ENCODE assay signal across 9 cellular contexts in genomic region chr12:31234955-31235867, GRCh38.
DNase-seq lines count a peak whose midpoint lies in the region; ATAC-seq and TF ChIP-seq lines count a peak whose summit lies in the region.
"Had no signal": no experiment of that assay in that cellular context is flagged by ENCODE, and none has a peak within 500 bp of the region (broad histone marks: within the 10 kb centered on the region; RNA-seq: fewer than 3 reads in every experiment).

No MANE protein-coding gene starts in this region.

- ATAC-seq in left lung (peak; percentile 81), GM18873 (IDR thresholded peaks at IDR 0.05; ENCODE audit: low FRiP score, unreplicated experiment) (no peak), natural killer cell (no peak)
- no peak for ATAC-seq in activated CD4-positive, CD25-positive, alpha-beta regulatory T cell treated with anti-CD3 and anti-CD28 coated beads, Interleukin-2, amount 50 U/mL, for 24 hours

- H3K4me3 Mint-ChIP-seq in MCF 10A (ENCODE audit: unreplicated experiment) (no peak overlapping the region), natural killer cell (no peak overlapping the region)

- no peaks in the 10 kb centered on the region for H3K36me3 ChIP-seq in left lung
- H3K36me3 ChIP-seq: vagina had no signal

- peaks cover 50% of the 10 kb centered on the region for H3K27me3 Mint-ChIP-seq in MCF 10A (ENCODE audit: insufficient read depth, unreplicated experiment)
- H3K27me3 Mint-ChIP-seq in natural killer cell (ENCODE audit: low read depth in 2 of 2) = peaks cover 16 to 17% of the 10 kb centered on the region in 2 donors

- H3K4me1 Mint-ChIP-seq in MCF 10A (ENCODE audit: insufficient read depth, unreplicated experiment) (peaks cover 19% of the 10 kb centered on the region), natural killer cell (peaks cover 0 to 5% of the 10 kb centered on the region in 2 donors)

- peak; percentile 70 for DNase-seq in NCI-H2171 (lab: John Stamatoyannopoulos, UW)
- peak; percentile 39 for DNase-seq in MCF 10A (ENCODE audit: unreplicated experiment)
- DNase-seq in left lung = no peak
- no peak for DNase-seq in activated CD8-positive, alpha-beta memory T cell treated with anti-CD3 and anti-CD28 coated beads, Interleukin-2, amount 50 U/mL, for 48 hours
- DNase-seq in natural killer cell = no peak

- H3K27ac ChIP-seq in left lung = no peak overlapping the region
- H3K27ac ChIP-seq: vagina had no signal

- no peak overlapping the region for H3K27ac Mint-ChIP-seq in MCF 10A (ENCODE audit: low read depth, unreplicated experiment)
- H3K27ac Mint-ChIP-seq in natural killer cell = no peak overlapping the region

- TF ChIP-seq CTCF in GM12872 (IDR thresholded peaks at IDR 0.05; ENCODE audit: insufficient read depth, low read depth, low read length) (peak; percentile 47), MCF 10A (IDR thresholded peaks at IDR 0.05; ENCODE audit: unreplicated experiment) (peak; percentile 36), left lung (IDR thresholded peaks at IDR 0.05) (peak; percentile 35 to 61), natural killer cell (IDR thresholded peaks at IDR 0.05) (no peak)

- H3K4me1 ChIP-seq in left lung = no peaks in the 10 kb centered on the region

- no TSS peak for BruUV-seq in MCF 10A (replicated peaks; lab: Mats Ljungman, UMichigan)

- peaks cover 0 to 37% of the 10 kb centered on the region in 2 donors for H3K27me3 ChIP-seq in left lung
- H3K27me3 ChIP-seq: vagina had no signal

- H3K36me3 Mint-ChIP-seq in MCF 10A (ENCODE audit: insufficient read depth, unreplicated experiment) (no peaks in the 10 kb centered on the region), natural killer cell (no peaks in the 10 kb centered on the region)

- H3K9me3 Mint-ChIP-seq in MCF 10A (ENCODE audit: unreplicated experiment) = no peaks in the 10 kb centered on the region
- no peaks in the 10 kb centered on the region for H3K9me3 Mint-ChIP-seq in natural killer cell

- intact Hi-C loops in MCF 10A (cut with micrococcal nuclease) (loop anchor here (5.0 to 10.0 kb wide), 2 partner anchors 118 to 250 kb away; no protein-coding TSS in a partner anchor), left lung (cut with DNase I) (no loop called here), natural killer cell (cut with micrococcal nuclease) (loop anchor here (10.0 kb wide), 1 partner anchor 390 kb away; no protein-coding TSS in a partner anchor)

- no peaks in the 10 kb centered on the region for H3K9me3 ChIP-seq in left lung
- H3K9me3 ChIP-seq: vagina had no signal

- H3K4me3 ChIP-seq in left lung = no peak overlapping the region
- H3K4me3 ChIP-seq: vagina had no signal

- POLR2A ChIA-PET in MCF 10A (lab: Yijun Ruan, JAX) = interaction anchor here (0.6 to 0.7 kb wide), 2 partner anchors 16 to 1560 kb away, joined by 3 read pairs; no protein-coding TSS in a partner anchor

- CTCF ChIA-PET in MCF 10A (lab: Yijun Ruan, JAX) = interaction anchor here (0.5 to 13.1 kb wide), 7 partner anchors 11 to 1031 kb away, joined by 3 to 141 read pairs (median 3); no protein-coding TSS in a partner anchor

Comparison
In these comparisons a context has a peak if more than half of its experiments do, and no peak if none do; other contexts are left out.
1. DNase-seq: peak in NCI-H2171 (single experiment) and MCF 10A (single experiment); none in left lung (0 of 2), activated CD8-positive, alpha-beta memory T cell treated with anti-CD3 and anti-CD28 coated beads, Interleukin-2, amount 50 U/mL, for 48 hours (single experiment) and natural killer cell (single experiment).
2. intact Hi-C loops: an anchor here in MCF 10A (5.0 to 10.0 kb wide) and natural killer cell (10.0 kb wide); none called in left lung.